25 cellular contexts compared by ENCODE assay signal in the genomic region with DNA sequence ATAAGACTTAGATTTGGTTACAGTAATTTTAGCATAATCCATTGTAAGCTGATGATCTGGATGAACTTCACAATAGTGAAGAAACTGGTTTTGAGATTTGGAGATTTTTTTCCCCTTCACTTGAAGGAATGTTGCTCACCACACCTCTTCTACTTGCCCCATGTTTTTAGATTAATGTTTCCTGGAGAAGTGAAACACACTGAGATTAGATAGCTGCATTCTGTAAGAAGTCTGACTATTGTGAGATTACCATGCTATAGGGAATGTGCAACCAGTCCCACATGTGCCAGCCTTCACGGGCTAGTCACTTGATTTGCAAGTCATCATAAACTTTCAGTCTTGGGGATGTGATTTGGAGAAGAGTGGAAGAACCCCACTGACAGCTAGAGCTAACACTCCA.
"Had no signal": no experiment of that assay in that cellular context is flagged by ENCODE, and none has a peak within 500 bp of the region (broad histone marks: within the 10 kb centered on the region; RNA-seq: fewer than 3 reads in every experiment).

No MANE protein-coding gene starts in this region.

- H3K27me3 ChIP-seq: foreskin keratinocyte, neural progenitor cell, testis, upper lobe of left lung had no signal

- DNase-seq: activated B cell treated with CpG ODN at 0.5 μM for 24 hours; activated CD4-positive, alpha-beta memory T cell treated with anti-CD3 and anti-CD28 coated beads for 36 hours; activated CD4-positive, alpha-beta T cell treated with anti-CD3 and anti-CD28 coated beads for 4 hours; activated effector memory CD4-positive, alpha-beta T cell treated with Interleukin-2 at 50 U/mL for 16 hours; activated naive CD4-positive, alpha-beta T cell treated with anti-CD3 and anti-CD28 coated beads for 36 hours; activated naive CD8-positive, alpha-beta T cell treated with anti-CD3 and anti-CD28 coated beads, Interleukin-2, amount 10 ng/mL, durations not matched to agents 7 days and 5 days; activated T-cell treated with anti-CD3 and anti-CD28 coated beads, Interleukin-2, amount 50 U/mL, for 72 hours; amygdala; cortex of kidney; foreskin keratinocyte; kidney; naive thymus-derived CD8-positive, alpha-beta T cell; posterior cingulate gyrus; stimulated activated CD4-positive, alpha-beta T cell treated with anti-CD3 and anti-CD28 coated beads, Interleukin-15, amount 100 ng/mL, for 24 hours; stimulated activated CD4-positive, alpha-beta T cell treated with anti-CD3 and anti-CD28 coated beads, Interleukin-2, amount 100 ng/mL, for 48 hours; stimulated activated CD8-positive, alpha-beta memory T cell treated with anti-CD3 and anti-CD28 coated beads, Interleukin-4, amount 100 ng/mL, for 48 hours; stimulated activated naive B cell treated with anti-CD40 and anti-IgM and Interleukin-4, amounts not matched to agents 10 μg/mL and 1 μg/mL and 100 μg/mL, for 72 hours; T1000; testis; upper lobe of left lung had no signal

- H3K9me3 Mint-ChIP-seq: activated B cell treated with CpG ODN at 0.5 μM for 24 hours; activated CD4-positive, alpha-beta memory T cell treated with anti-CD3 and anti-CD28 coated beads for 36 hours; activated naive CD4-positive, alpha-beta T cell treated with anti-CD3 and anti-CD28 coated beads for 36 hours; activated naive CD8-positive, alpha-beta T cell treated with anti-CD3 and anti-CD28 coated beads, Interleukin-2, amount 10 ng/mL, durations not matched to agents 7 days and 5 days; activated T-cell treated with anti-CD3 and anti-CD28 coated beads, Interleukin-2, amount 50 U/mL, for 72 hours; naive thymus-derived CD8-positive, alpha-beta T cell; neural progenitor cell; stimulated activated naive B cell treated with anti-CD40 and anti-IgM and Interleukin-4, amounts not matched to agents 10 μg/mL and 1 μg/mL and 100 μg/mL, for 72 hours; T-helper 1 cell treated with Interleukin-12 subunit alpha and Interleukin-12 subunit beta and Interleukin-4 antibody, amounts not matched to agents 30 μg/mL and 1 μg/mL, for 36 hours had no signal

- H3K4me2 ChIP-seq: neural progenitor cell, smooth muscle cell had no signal

- H3K27me3 Mint-ChIP-seq: activated B cell treated with CpG ODN at 0.5 μM for 24 hours; activated CD4-positive, alpha-beta memory T cell treated with anti-CD3 and anti-CD28 coated beads for 36 hours; stimulated activated naive B cell treated with anti-CD40 and anti-IgM and Interleukin-4, amounts not matched to agents 10 μg/mL and 1 μg/mL and 100 μg/mL, for 72 hours had no signal

- H3K27ac ChIP-seq: epithelial cell of prostate, foreskin keratinocyte, neural progenitor cell, testis, upper lobe of left lung had no signal

- H3K4me3 Mint-ChIP-seq: activated B cell treated with CpG ODN at 0.5 μM for 24 hours; activated CD4-positive, alpha-beta memory T cell treated with anti-CD3 and anti-CD28 coated beads for 36 hours; activated naive CD4-positive, alpha-beta T cell treated with anti-CD3 and anti-CD28 coated beads for 36 hours; activated naive CD8-positive, alpha-beta T cell treated with anti-CD3 and anti-CD28 coated beads, Interleukin-2, amount 10 ng/mL, durations not matched to agents 7 days and 5 days; activated T-cell treated with anti-CD3 and anti-CD28 coated beads, Interleukin-2, amount 50 U/mL, for 72 hours; naive thymus-derived CD8-positive, alpha-beta T cell; neural progenitor cell; stimulated activated naive B cell treated with anti-CD40 and anti-IgM and Interleukin-4, amounts not matched to agents 10 μg/mL and 1 μg/mL and 100 μg/mL, for 72 hours; T-helper 1 cell treated with Interleukin-12 subunit alpha and Interleukin-12 subunit beta and Interleukin-4 antibody, amounts not matched to agents 30 μg/mL and 1 μg/mL, for 36 hours had no signal

- H3K4me3 ChIP-seq: lung, neural progenitor cell, smooth muscle cell, testis, upper lobe of left lung had no signal

- H2AFZ ChIP-seq: neural progenitor cell had no signal

- H3K27ac Mint-ChIP-seq: activated B cell treated with CpG ODN at 0.5 μM for 24 hours; activated CD4-positive, alpha-beta memory T cell treated with anti-CD3 and anti-CD28 coated beads for 36 hours; activated naive CD4-positive, alpha-beta T cell treated with anti-CD3 and anti-CD28 coated beads for 36 hours; activated naive CD8-positive, alpha-beta T cell treated with anti-CD3 and anti-CD28 coated beads, Interleukin-2, amount 10 ng/mL, durations not matched to agents 7 days and 5 days; activated T-cell treated with anti-CD3 and anti-CD28 coated beads, Interleukin-2, amount 50 U/mL, for 72 hours; naive thymus-derived CD8-positive, alpha-beta T cell; neural progenitor cell; stimulated activated naive B cell treated with anti-CD40 and anti-IgM and Interleukin-4, amounts not matched to agents 10 μg/mL and 1 μg/mL and 100 μg/mL, for 72 hours; T-helper 1 cell treated with Interleukin-12 subunit alpha and Interleukin-12 subunit beta and Interleukin-4 antibody, amounts not matched to agents 30 μg/mL and 1 μg/mL, for 36 hours had no signal

- H3K4me1 Mint-ChIP-seq: activated B cell treated with CpG ODN at 0.5 μM for 24 hours had no signal

- H3K4me1 ChIP-seq: testis, upper lobe of left lung had no signal

- H3K36me3 Mint-ChIP-seq: activated CD4-positive, alpha-beta memory T cell treated with anti-CD3 and anti-CD28 coated beads for 36 hours; activated naive CD8-positive, alpha-beta T cell treated with anti-CD3 and anti-CD28 coated beads, Interleukin-2, amount 10 ng/mL, durations not matched to agents 7 days and 5 days; naive thymus-derived CD8-positive, alpha-beta T cell; neural progenitor cell; stimulated activated naive B cell treated with anti-CD40 and anti-IgM and Interleukin-4, amounts not matched to agents 10 μg/mL and 1 μg/mL and 100 μg/mL, for 72 hours had no signal

- H3K9me3 ChIP-seq: testis, upper lobe of left lung had no signal

- H3K9ac ChIP-seq: neural progenitor cell had no signal

- H3K36me3 ChIP-seq: neural progenitor cell, upper lobe of left lung had no signal
